16 cellular contexts compared by ENCODE assay signal in genomic region chr15:29612096-29612495, GRCh38.
DNase-seq lines count a peak whose midpoint lies in the region; ATAC-seq, FAIRE-seq and TF ChIP-seq lines count a peak whose summit lies in the region.
"Had no signal": no experiment of that assay in that cellular context is flagged by ENCODE, and none has a peak within 500 bp of the region (broad histone marks: within the 10 kb centered on the region; RNA-seq: fewer than 3 reads in every experiment).

No MANE protein-coding gene starts in this region.

- no peak overlapping the region for H3K23ac ChIP-seq in H1 (ENCODE audit: insufficient read length)

- H3K27ac Mint-ChIP-seq in activated CD4-positive, alpha-beta memory T cell treated with anti-CD3 and anti-CD28 coated beads for 36 hours: no peak overlapping the region
- H3K27ac Mint-ChIP-seq: activated naive CD4-positive, alpha-beta T cell treated with anti-CD3 and anti-CD28 coated beads, Interleukin-2, amount 50 U/mL, for 24 hours; CD8-positive, alpha-beta T cell; effector memory CD8-positive, alpha-beta T cell had no signal

- WGBS in H1 (ENCODE audit: extremely low coverage in 1 of 2, insufficient coverage in 1 of 2, insufficient read length in 1 of 2, insufficient replicate concordance in 2 of 2, low coverage in 1 of 2, low lambda C conversion rate in 2 of 2, missing lambda C conversion rate in 1 of 2), 2 experiments: 57% methylated on average over 6 of the region's 6 CpGs; no CpG with 5 or more reads in 1 of the 2 experiments
- 55 to 65% methylated on average over 1 to 3 of the region's 6 CpGs for WGBS in mesodermal cell (ENCODE audit: insufficient coverage in 2 of 2), 2 experiments
- WGBS in transverse colon (ENCODE audit: low coverage in 1 of 2), 2 donors: 47 to 62% methylated on average over 6 of the region's 6 CpGs

- H3K36me3 ChIP-seq in HUES48 (ENCODE audit: control insufficient read depth, insufficient read depth, low read length): no peaks in the 10 kb centered on the region
- no peaks in the 10 kb centered on the region for H3K36me3 ChIP-seq in H1 (ENCODE audit: control insufficient read depth in 2 of 4, insufficient read depth in 4 of 4, low read length in 3 of 4)
- H3K36me3 ChIP-seq in mesodermal cell (ENCODE audit: control insufficient read depth, insufficient read depth, low read length): no peaks in the 10 kb centered on the region
- H3K36me3 ChIP-seq in transverse colon: no peaks in the 10 kb centered on the region
- H3K36me3 ChIP-seq: stomach had no signal

- no peak for ATAC-seq in HG03135 (IDR thresholded peaks at IDR 0.05; ENCODE audit: unreplicated experiment)
- ATAC-seq: CD8-positive, alpha-beta T cell; effector memory CD8-positive, alpha-beta T cell had no signal

- H3K4me3 Mint-ChIP-seq in activated CD4-positive, alpha-beta memory T cell treated with anti-CD3 and anti-CD28 coated beads for 36 hours: no peak overlapping the region
- H3K4me3 Mint-ChIP-seq: activated naive CD4-positive, alpha-beta T cell treated with anti-CD3 and anti-CD28 coated beads, Interleukin-2, amount 50 U/mL, for 24 hours; CD8-positive, alpha-beta T cell; effector memory CD8-positive, alpha-beta T cell; neural crest cell had no signal

- H3K4me3 ChIP-seq in AG09309 (ENCODE audit: control insufficient read depth, low read depth, low read length) (no peak overlapping the region), HUES48 (ENCODE audit: low read depth, low read length) (no peak overlapping the region), H1 (ENCODE audit: extremely low read depth in 1 of 4, insufficient read depth in 2 of 4, low read depth in 3 of 4, low read length in 4 of 4) (peak overlapping the region in 1 of 4 experiments; percentile 25; a peak in 1 of 8 replicates), mesodermal cell (ENCODE audit: extremely low read depth, insufficient read depth, low read length, poor library complexity, severe bottlenecking) (no peak overlapping the region), transverse colon (no peak overlapping the region)
- H3K4me3 ChIP-seq: stomach had no signal

- in situ Hi-C loops in transverse colon (cut with MboI; ENCODE audit: low pct_ligation_motif_present in 1 of 4, low pct_unique_long_range_greater_than_20kb in 1 of 4, low sequenced_read_pairs in 3 of 4): loop anchor here in 1 of 4 donors (25.0 kb wide), 1 partner anchor 100 kb away; no protein-coding TSS in a partner anchor

- no peak overlapping the region for H2AFZ ChIP-seq in H1 (ENCODE audit: low read length)

- no peaks in the 10 kb centered on the region for H3K79me1 ChIP-seq in H1 (ENCODE audit: low read depth, low read length)

- no peak overlapping the region for H3K56ac ChIP-seq in H1 (replicated peaks; ENCODE audit: insufficient read length, low read depth, low read length)

- CTCF ChIA-PET in H1 (lab: Charles Lee; ENCODE audit: partially characterized antibody): interaction anchor here (1.1 to 5.4 kb wide), 5 partner anchors 12 to 487 kb away, joined by 3 to 58 read pairs (median 4); no protein-coding TSS in a partner anchor
- CTCF ChIA-PET in activated CD4-positive, alpha-beta memory T cell treated with anti-CD3 and anti-CD28 coated beads for 36 hours (lab: Charles Lee): no interaction called here

- TF ChIP-seq CTCF in AG09309 (IDR thresholded peaks at IDR 0.05; ENCODE audit: control insufficient read depth, insufficient read depth, low read depth, low read length, missing control alignments) (no peak), H1 (IDR thresholded peaks at IDR 0.05; ENCODE audit: control extremely low read depth in 1 of 3, insufficient read depth in 1 of 3, low read depth in 1 of 3, low read length in 3 of 3) (no peak), transverse colon (IDR thresholded peaks at IDR 0.05) (no peak)

- H2BK15ac ChIP-seq in H1 (ENCODE audit: low read length): no peak overlapping the region

- H3K27me3 ChIP-seq in HUES48 (ENCODE audit: control insufficient read depth, insufficient read depth, low read length) (peaks cover 4% of the 10 kb centered on the region; the same call in 1 of the 2 replicates), H1 (replicated peaks in 1 of 4; ENCODE audit: control insufficient read depth in 3 of 4, extremely low read depth in 1 of 4, insufficient read depth in 3 of 4, low read length in 3 of 4) (no peaks in the 10 kb centered on the region; a peak in 1 of 7 replicates), transverse colon (peaks cover 5% of the 10 kb centered on the region)

- no peak overlapping the region for H4K5ac ChIP-seq in H1 (ENCODE audit: insufficient read length, low read depth, low read length)

- H3K9ac ChIP-seq in HUES48 (ENCODE audit: low read depth, low read length): no peak overlapping the region; the same call in 1 of the 2 replicates
- no peak overlapping the region for H3K9ac ChIP-seq in H1 (replicated peaks in 1 of 4; ENCODE audit: extremely low read depth in 1 of 4, low read depth in 3 of 4, low read length in 3 of 4)

- TF ChIP-seq RAD21 in H1 (IDR thresholded peaks at IDR 0.05 in 1 of 2, conservative IDR thresholded peaks at IDR 0.05 in 1 of 2; ENCODE audit: low read depth in 2 of 2, low read length in 2 of 2): no peak

- H2BK5ac ChIP-seq in H1 (ENCODE audit: low read depth, low read length): peak overlapping the region; percentile 97; the same call in 1 of the 2 replicates

- peak overlapping the region; percentile 6 for H2BK120ac ChIP-seq in H1 (replicated peaks; ENCODE audit: low read depth, low read length)

- DNase-seq in AG09309 (ENCODE audit: low read depth): peak; percentile 61
- peak in 1 of 2 experiments; percentile 33 for DNase-seq in H1 (ENCODE audit: low read depth in 1 of 2, low spot score in 2 of 2)
- DNase-seq in SKM-1 (lab: John Stamatoyannopoulos, UW; ENCODE audit: unreplicated experiment): no peak
- DNase-seq in transverse colon: no peak
- DNase-seq in activated CD4-positive, alpha-beta memory T cell treated with anti-CD3 and anti-CD28 coated beads for 36 hours: no peak
- DNase-seq: activated CD8-positive, alpha-beta memory T cell treated with anti-CD3 and anti-CD28 coated beads for 24 hours; CD8-positive, alpha-beta T cell; effector memory CD8-positive, alpha-beta T cell; NCI-H187 treated with DMSO at 0.1 percent for 48 hours; stomach had no signal

- no peaks in the 10 kb centered on the region for H3K36me3 Mint-ChIP-seq in activated CD4-positive, alpha-beta memory T cell treated with anti-CD3 and anti-CD28 coated beads for 36 hours
- H3K36me3 Mint-ChIP-seq: activated naive CD4-positive, alpha-beta T cell treated with anti-CD3 and anti-CD28 coated beads, Interleukin-2, amount 50 U/mL, for 24 hours; CD8-positive, alpha-beta T cell had no signal

- H3K4me1 Mint-ChIP-seq in activated CD4-positive, alpha-beta memory T cell treated with anti-CD3 and anti-CD28 coated beads for 36 hours (ENCODE audit: low read depth): no peaks in the 10 kb centered on the region
- H3K4me1 Mint-ChIP-seq: activated naive CD4-positive, alpha-beta T cell treated with anti-CD3 and anti-CD28 coated beads, Interleukin-2, amount 50 U/mL, for 24 hours had no signal

- intact Hi-C loops in transverse colon (cut with DNase I; ENCODE audit: low total_unique reads): no loop called here
- intact Hi-C loops in activated CD4-positive, alpha-beta memory T cell treated with anti-CD3 and anti-CD28 coated beads for 36 hours (cut with micrococcal nuclease): no loop called here

- peak overlapping the region; percentile 63; the same call in 1 of the 2 replicates for H3K18ac ChIP-seq in H1 (ENCODE audit: extremely low read depth, low read length)

- H3K27ac ChIP-seq in HUES48 (ENCODE audit: low read depth, low read length) (peak overlapping the region; percentile 71), H1 (ENCODE audit: low read depth, low read length) (no peak overlapping the region), mesodermal cell (ENCODE audit: low read depth, low read length, severe bottlenecking) (peak overlapping the region; percentile 97), transverse colon (no peak overlapping the region)
- H3K27ac ChIP-seq: stomach had no signal

- peak overlapping the region in 1 of 2 experiments; percentile 66; a peak in 1 of 4 replicates for H3K4me2 ChIP-seq in H1 (ENCODE audit: insufficient read depth in 1 of 2, low read depth in 2 of 2, low read length in 2 of 2)

- H3K4ac ChIP-seq in H1 (replicated peaks; ENCODE audit: insufficient read length, low read depth, low read length): no peak overlapping the region

- no peak for TF ChIP-seq POLR2A in H1 (IDR thresholded peaks at IDR 0.05; ENCODE audit: control extremely low read depth in 1 of 2, low read depth in 2 of 2, low read length in 2 of 2)
- TF ChIP-seq POLR2A in transverse colon (IDR thresholded peaks at IDR 0.05): no peak

- no peaks in the 10 kb centered on the region for H3K9me3 Mint-ChIP-seq in activated CD4-positive, alpha-beta memory T cell treated with anti-CD3 and anti-CD28 coated beads for 36 hours
- H3K9me3 Mint-ChIP-seq: activated naive CD4-positive, alpha-beta T cell treated with anti-CD3 and anti-CD28 coated beads, Interleukin-2, amount 50 U/mL, for 24 hours; CD8-positive, alpha-beta T cell; neural crest cell had no signal

- TF ChIP-seq EP300 in H1 (IDR thresholded peaks at IDR 0.05; ENCODE audit: borderline replicate concordance in 1 of 2, low read depth in 2 of 2, low read length in 2 of 2) (no peak), transverse colon (IDR thresholded peaks at IDR 0.05; ENCODE audit: low read depth) (no peak)

- no peak overlapping the region for H4K91ac ChIP-seq in H1 (replicated peaks; ENCODE audit: insufficient read length, low read length)

- H4K8ac ChIP-seq in H1 (ENCODE audit: extremely low read depth, insufficient read depth, low read length): no peak overlapping the region

- H3K23me2 ChIP-seq in H1 (ENCODE audit: low read depth, low read length): no peaks in the 10 kb centered on the region

- H2BK20ac ChIP-seq in H1 (ENCODE audit: low read length): 0 out of 2 replicates have a peak overlapping the region, but pooled peaks have one; percentile 93

- no peaks in the 10 kb centered on the region for H4K20me1 ChIP-seq in H1 (replicated peaks in 1 of 2; ENCODE audit: control insufficient read depth in 1 of 2, insufficient read depth in 2 of 2, low read length in 2 of 2)

- no peaks in the 10 kb centered on the region for H3K79me2 ChIP-seq in H1 (ENCODE audit: control insufficient read depth in 1 of 2, insufficient read depth in 2 of 2, low read length in 2 of 2)

- H3K14ac ChIP-seq in H1 (ENCODE audit: insufficient read length): no peak overlapping the region

- H3K4me1 ChIP-seq in HUES48 (ENCODE audit: control insufficient read depth, insufficient read depth, low read length): peaks cover 30% of the 10 kb centered on the region
- peaks cover 3 to 16% (median 12%) of the 10 kb centered on the region in 4 experiments; a peak in 5 of 7 replicates for H3K4me1 ChIP-seq in H1 (replicated peaks in 1 of 4; ENCODE audit: control insufficient read depth in 3 of 4, insufficient read depth in 4 of 4, low read length in 3 of 4)
- peaks cover 38% of the 10 kb centered on the region for H3K4me1 ChIP-seq in mesodermal cell (ENCODE audit: control insufficient read depth, insufficient read depth, low read length, poor library complexity, severe bottlenecking)
- H3K4me1 ChIP-seq in transverse colon: no peaks in the 10 kb centered on the region
- H3K4me1 ChIP-seq: stomach had no signal

- no peak for FAIRE-seq in H1 (lab: Jason Lieb, UNC)
- FAIRE-seq: islet of Langerhans had no signal

- H3K9me3 ChIP-seq in HUES48 (ENCODE audit: control insufficient read depth, insufficient read depth, low read length) (no peaks in the 10 kb centered on the region), H1 (ENCODE audit: insufficient read depth in 2 of 2, low read depth in 1 of 2, low read length in 1 of 2) (no peaks in the 10 kb centered on the region), mesodermal cell (ENCODE audit: control insufficient read depth, low read length) (no peaks in the 10 kb centered on the region), transverse colon (no peaks in the 10 kb centered on the region)
- H3K9me3 ChIP-seq: stomach had no signal

- POLR2A ChIA-PET in H1 (lab: Charles Lee; ENCODE audit: partially characterized antibody): interaction anchor here (1.7 kb wide), 1 partner anchor 42 kb away, joined by 4 read pairs; no protein-coding TSS in a partner anchor
- POLR2A ChIA-PET in activated CD4-positive, alpha-beta memory T cell treated with anti-CD3 and anti-CD28 coated beads for 36 hours (lab: Charles Lee): no interaction called here

- H3K27me3 Mint-ChIP-seq in activated CD4-positive, alpha-beta memory T cell treated with anti-CD3 and anti-CD28 coated beads for 36 hours: peaks cover 10% of the 10 kb centered on the region

- H2AK5ac ChIP-seq in H1 (ENCODE audit: low read depth, low read length): peak overlapping the region; percentile 76; the same call in 1 of the 2 replicates

- peak overlapping the region; percentile 98; the same call in 1 of the 2 replicates for H2BK12ac ChIP-seq in H1 (ENCODE audit: low read depth, low read length)

Comparison
In these comparisons a context has a peak if more than half of its experiments do, and no peak if none do; other contexts are left out.
1. H3K27ac ChIP-seq: peak in HUES48 (single experiment) and mesodermal cell (single experiment); none in H1 (single experiment) and transverse colon (0 of 4).